Comparison of ENCODE assay signal across 14 cellular contexts in genomic region chr9:109560470-109561132, GRCh38.
A peak's percentile ranks its signal among the peaks of the same experiment; 100 is the strongest.
DNase-seq lines count a peak whose midpoint lies in the region; ATAC-seq and TF ChIP-seq lines count a peak whose summit lies in the region.
"Had no signal": no experiment of that assay in that cellular context is flagged by ENCODE, and none has a peak within 500 bp of the region (broad histone marks: within the 10 kb centered on the region; RNA-seq: fewer than 3 reads in every experiment).

No MANE protein-coding gene starts in this region.

- DNase-seq in Right ventricle myocardium inferior (ENCODE audit: missing footprints) = no peak
- no peak for DNase-seq in right atrium auricular region (ENCODE audit: low spot score)
- DNase-seq in left ventricle myocardium superior = peak; percentile 45
- no peak for DNase-seq in epidermal melanocyte (ENCODE audit: insufficient read length, low spot score)
- DNase-seq in progenitor cell of endocrine pancreas (ENCODE audit: low spot score, unreplicated experiment) = no peak
- no peak for DNase-seq in upper lobe of left lung
- DNase-seq: activated CD4-positive, alpha-beta T cell treated with anti-CD3 and anti-CD28 coated beads, Interleukin-2, amount 50 U/mL, for 4 hours; activated gamma-delta T cell treated with Interleukin-2 at 50 U/mL for 16 hours; cortex of kidney; DMS79 treated with DMSO at 0.1 percent for 48 hours; NCI-H1436; stimulated activated CD4-positive, alpha-beta T cell treated with anti-CD3 and anti-CD28 coated beads, Interleukin-12 subunit alpha, Interleukin-12 subunit beta, amount 100 ng/mL, for 4 hours had no signal

- no peak overlapping the region for H3K27ac Mint-ChIP-seq in progenitor cell of endocrine pancreas

- H3K4me1 ChIP-seq in right atrium auricular region = peaks cover 0 to 4% of the 10 kb centered on the region in 2 donors
- H3K4me1 ChIP-seq in upper lobe of left lung = no peaks in the 10 kb centered on the region

- H3K4me3 Mint-ChIP-seq in progenitor cell of endocrine pancreas (ENCODE audit: low read depth) = no peak overlapping the region

- intact Hi-C loops in Right ventricle myocardium inferior (cut with DNase I) (no loop called here), left ventricle myocardium superior (cut with micrococcal nuclease) (no loop called here)

- H3K36me3 ChIP-seq in right atrium auricular region (no peaks in the 10 kb centered on the region), upper lobe of left lung (no peaks in the 10 kb centered on the region)

- H3K9me3 Mint-ChIP-seq in progenitor cell of endocrine pancreas (ENCODE audit: low read depth) = no peaks in the 10 kb centered on the region

- no peak for TF ChIP-seq POLR2A in upper lobe of left lung (IDR thresholded peaks at IDR 0.05)

- no peaks in the 10 kb centered on the region for H3K9me3 ChIP-seq in right atrium auricular region
- no peaks in the 10 kb centered on the region for H3K9me3 ChIP-seq in upper lobe of left lung

- H3K27ac ChIP-seq in right atrium auricular region (peak overlapping the region in 1 of 2 donors; percentile 48), VCaP (no peak overlapping the region), upper lobe of left lung (no peak overlapping the region)

- TF ChIP-seq CTCF in right atrium auricular region (IDR thresholded peaks at IDR 0.05) (no peak), VCaP (conservative IDR thresholded peaks at IDR 0.05) (peak; percentile 20; the same call in 1 of the 2 replicates), progenitor cell of endocrine pancreas (IDR thresholded peaks at IDR 0.05; ENCODE audit: unreplicated experiment) (no peak), upper lobe of left lung (IDR thresholded peaks at IDR 0.05) (no peak)

- peak; percentile 89 for ATAC-seq in Right ventricle myocardium inferior
- ATAC-seq in left ventricle myocardium superior = peak; percentile 95
- no peak for ATAC-seq in GM21529 (IDR thresholded peaks at IDR 0.05; ENCODE audit: unreplicated experiment)
- no peak for ATAC-seq in upper lobe of left lung (ENCODE audit: low FRiP score in 2 of 2)

- H3K36me3 Mint-ChIP-seq in progenitor cell of endocrine pancreas (ENCODE audit: insufficient read depth) = no peaks in the 10 kb centered on the region

- H3K4me1 Mint-ChIP-seq in progenitor cell of endocrine pancreas (ENCODE audit: low read depth) = peaks cover 3% of the 10 kb centered on the region

- 69 to 76% methylated on average over 9 of the region's 9 CpGs for WGBS in upper lobe of left lung, 2 donors

- no peaks in the 10 kb centered on the region for H3K27me3 ChIP-seq in right atrium auricular region
- no peaks in the 10 kb centered on the region for H3K27me3 ChIP-seq in upper lobe of left lung

- H3K4me3 ChIP-seq in right atrium auricular region (no peak overlapping the region), upper lobe of left lung (no peak overlapping the region)

- TF ChIP-seq EP300 in upper lobe of left lung (IDR thresholded peaks at IDR 0.05) = no peak

- H3K27me3 Mint-ChIP-seq in progenitor cell of endocrine pancreas = peaks cover 47% of the 10 kb centered on the region

Comparison
In these comparisons a context has a peak if more than half of its experiments do, and no peak if none do; other contexts are left out.
1. ATAC-seq: peak in Right ventricle myocardium inferior (single experiment) and left ventricle myocardium superior (single experiment); none in GM21529 (single experiment) and upper lobe of left lung (0 of 2).